ENCODE assay signal across 1 cellular context in the genomic region with DNA sequence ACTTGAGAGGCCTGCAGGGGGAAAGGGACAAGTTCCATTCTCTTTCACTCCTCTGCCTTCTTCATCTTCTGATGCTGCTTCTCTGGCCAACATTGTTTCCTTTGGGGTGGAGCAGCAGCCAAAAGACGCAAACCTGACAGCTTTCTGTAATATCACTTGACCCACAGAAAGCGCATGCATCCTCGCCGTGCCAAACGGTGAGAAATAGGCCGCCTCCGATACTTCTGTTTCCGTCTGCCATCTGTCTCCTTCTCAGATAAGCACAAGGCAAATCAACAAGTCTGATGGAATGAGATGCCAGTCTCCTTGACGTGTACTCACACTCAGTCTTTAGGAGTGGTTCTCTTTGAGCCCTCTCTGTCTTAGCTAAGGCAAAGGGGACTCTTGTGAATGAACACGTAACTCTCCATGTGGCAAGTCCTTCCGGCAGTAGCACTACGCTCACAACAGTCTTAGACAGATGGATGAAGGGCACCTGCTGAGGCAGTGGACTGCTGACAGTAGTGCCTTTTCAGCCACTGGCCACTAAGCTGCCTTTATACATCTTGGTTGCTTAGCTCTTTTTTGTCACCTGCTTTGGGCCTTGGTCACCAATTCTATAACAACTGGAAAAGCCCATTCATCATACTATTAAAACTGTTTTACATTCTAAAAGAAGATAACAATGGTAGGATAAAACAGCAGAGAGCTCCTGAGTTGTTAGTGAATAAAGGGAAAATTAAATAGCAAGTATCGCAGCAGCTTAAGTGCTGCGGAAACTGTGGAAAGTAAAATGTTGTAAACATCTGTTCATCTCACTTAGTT.
TF ChIP-seq lines count a peak whose summit lies in the region.

No MANE protein-coding gene starts in this region.

TF ChIP-seq in WTC11, 78 proteins besides CTCF, POLR2A, EP300 and RAD21 (continued from another document):
- TF ChIP-seq, protein P1, sequence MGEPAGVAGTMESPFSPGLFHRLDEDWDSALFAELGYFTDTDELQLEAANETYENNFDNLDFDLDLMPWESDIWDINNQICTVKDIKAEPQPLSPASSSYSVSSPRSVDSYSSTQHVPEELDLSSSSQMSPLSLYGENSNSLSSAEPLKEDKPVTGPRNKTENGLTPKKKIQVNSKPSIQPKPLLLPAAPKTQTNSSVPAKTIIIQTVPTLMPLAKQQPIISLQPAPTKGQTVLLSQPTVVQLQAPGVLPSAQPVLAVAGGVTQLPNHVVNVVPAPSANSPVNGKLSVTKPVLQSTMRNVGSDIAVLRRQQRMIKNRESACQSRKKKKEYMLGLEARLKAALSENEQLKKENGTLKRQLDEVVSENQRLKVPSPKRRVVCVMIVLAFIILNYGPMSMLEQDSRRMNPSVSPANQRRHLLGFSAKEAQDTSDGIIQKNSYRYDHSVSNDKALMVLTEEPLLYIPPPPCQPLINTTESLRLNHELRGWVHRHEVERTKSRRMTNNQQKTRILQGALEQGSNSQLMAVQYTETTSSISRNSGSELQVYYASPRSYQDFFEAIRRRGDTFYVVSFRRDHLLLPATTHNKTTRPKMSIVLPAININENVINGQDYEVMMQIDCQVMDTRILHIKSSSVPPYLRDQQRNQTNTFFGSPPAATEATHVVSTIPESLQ (CRISPR knock-in tag; IDR thresholded peaks at IDR 0.05) = no peak
- TF ChIP-seq, protein P2, sequence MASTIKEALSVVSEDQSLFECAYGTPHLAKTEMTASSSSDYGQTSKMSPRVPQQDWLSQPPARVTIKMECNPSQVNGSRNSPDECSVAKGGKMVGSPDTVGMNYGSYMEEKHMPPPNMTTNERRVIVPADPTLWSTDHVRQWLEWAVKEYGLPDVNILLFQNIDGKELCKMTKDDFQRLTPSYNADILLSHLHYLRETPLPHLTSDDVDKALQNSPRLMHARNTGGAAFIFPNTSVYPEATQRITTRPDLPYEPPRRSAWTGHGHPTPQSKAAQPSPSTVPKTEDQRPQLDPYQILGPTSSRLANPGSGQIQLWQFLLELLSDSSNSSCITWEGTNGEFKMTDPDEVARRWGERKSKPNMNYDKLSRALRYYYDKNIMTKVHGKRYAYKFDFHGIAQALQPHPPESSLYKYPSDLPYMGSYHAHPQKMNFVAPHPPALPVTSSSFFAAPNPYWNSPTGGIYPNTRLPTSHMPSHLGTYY (CRISPR knock-in tag; IDR thresholded peaks at IDR 0.05) = no peak
